In genomic region chr3:192129586-192129985, GRCh38 we compare ENCODE assay signal across 18 cellular contexts.
"Had no signal": no experiment of that assay in that cellular context is flagged by ENCODE, and none has a peak within 500 bp of the region (broad histone marks: within the 10 kb centered on the region; RNA-seq: fewer than 3 reads in every experiment).

No MANE protein-coding gene starts in this region.

- FAIRE-seq: TTC549 had no signal

- H3K36me3 ChIP-seq: ascending aorta, cardiac muscle cell had no signal

- H3K27ac ChIP-seq: ascending aorta, cardiac muscle cell had no signal

- H3K27me3 ChIP-seq: ascending aorta, cardiac muscle cell had no signal

- H3K9me3 ChIP-seq: ascending aorta had no signal

- DNase-seq: activated CD4-positive, alpha-beta T cell treated with anti-CD3 and anti-CD28 coated beads, Interleukin-2, amount 10 ng/mL, durations not matched to agents 7 days and 5 days; activated CD4-positive, alpha-beta T cell treated with anti-CD3 and anti-CD28 coated beads, Interleukin-2, amount 50 U/mL, for 48 hours; activated CD8-positive, alpha-beta T cell treated with anti-CD3 and anti-CD28 coated beads, Interleukin-2, amount 10 ng/mL, durations not matched to agents 7 days and 5 days; activated gamma-delta T cell; activated naive CD4-positive, alpha-beta T cell treated with Interleukin-2 at 50 U/mL for 16 hours; activated naive CD8-positive, alpha-beta T cell treated with anti-CD3 and anti-CD28 coated beads, Interleukin-2, amount 10 ng/mL, durations not matched to agents 7 days and 5 days; activated T-cell treated with anti-CD3 and anti-CD28 coated beads, Interleukin-2, amount 50 U/mL, for 24 hours; NCI-H2029 treated with DMSO at 0.1 percent for 48 hours; NCI-H2107; NCI-H2171; NCI-H2227 treated with DMSO at 0.1 percent for 48 hours; NCI-H524; OCI-M1; Right ventricle myocardium superior; T1000 had no signal

- H3K4me3 ChIP-seq: ascending aorta, cardiac muscle cell had no signal
